ENCODE assay signal across 10 cellular contexts in the genomic region with DNA sequence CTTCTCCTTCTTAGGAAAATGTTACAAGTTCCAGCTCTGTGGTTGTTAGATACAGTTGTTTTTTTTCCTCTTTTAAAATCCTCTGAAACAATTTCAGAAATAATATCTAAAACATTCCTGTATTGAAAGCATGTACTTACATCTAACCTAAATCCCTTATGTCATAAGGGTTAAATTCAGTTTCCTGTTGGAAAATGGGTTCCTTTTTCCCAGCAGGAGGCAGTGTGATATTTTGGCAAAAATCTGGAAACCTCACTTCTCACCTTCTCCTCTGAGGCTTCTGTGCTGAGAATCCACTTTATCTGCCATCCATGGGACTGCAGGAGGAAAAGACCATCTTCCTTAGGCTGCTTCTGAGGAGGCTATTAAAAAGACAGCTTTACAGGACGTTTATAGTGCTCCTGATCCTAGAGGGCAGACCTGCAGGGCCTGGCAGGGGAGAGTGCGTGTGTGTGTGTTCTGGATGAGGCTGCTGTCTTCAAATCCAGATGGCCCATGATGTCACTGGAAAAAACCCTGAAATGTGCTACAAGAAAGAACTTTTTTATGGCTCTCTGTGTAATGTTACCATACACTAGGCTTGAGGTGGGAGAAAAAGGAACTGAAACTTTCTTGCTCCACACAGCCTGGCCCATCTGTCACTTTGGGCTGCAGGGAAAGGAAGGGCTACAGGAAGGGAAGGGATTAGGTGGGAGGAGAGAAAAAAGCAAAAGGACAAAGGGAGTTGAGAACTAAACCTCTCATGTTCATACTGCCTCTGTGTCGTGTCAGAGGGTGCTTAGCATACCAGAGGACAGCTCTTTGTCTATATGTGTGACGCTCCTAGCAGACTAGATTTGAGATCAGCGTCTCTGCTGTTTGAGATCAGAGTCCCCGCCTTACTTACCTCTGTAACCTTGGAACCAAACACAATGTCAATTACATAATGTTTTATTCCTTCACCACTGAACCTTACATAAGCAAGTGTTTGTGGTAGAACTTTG.
A peak's percentile ranks its signal among the peaks of the same experiment; 100 is the strongest.
DNase-seq lines count a peak whose midpoint lies in the region; ATAC-seq and TF ChIP-seq lines count a peak whose summit lies in the region.
"Had no signal": no experiment of that assay in that cellular context is flagged by ENCODE, and none has a peak within 500 bp of the region (broad histone marks: within the 10 kb centered on the region; RNA-seq: fewer than 3 reads in every experiment).

No MANE protein-coding gene starts in this region.

- H3K79me2 ChIP-seq in neural cell (replicated peaks; ENCODE audit: insufficient read depth, low read length), result no peaks in the 10 kb centered on the region

- H3F3A ChIP-seq in neural cell (ENCODE audit: insufficient read depth, low read length, poor library complexity, severe bottlenecking), result no peaks in the 10 kb centered on the region

- no peak overlapping the region for H3K9ac ChIP-seq in neural cell (ENCODE audit: low read length)

- no peak for TF ChIP-seq CTCF in GM13977 (IDR thresholded peaks at IDR 0.05; ENCODE audit: extremely low read depth, insufficient read depth, missing control alignments)
- TF ChIP-seq CTCF in NB4 (IDR thresholded peaks at IDR 0.05; ENCODE audit: low read depth, low read length), result no peak
- TF ChIP-seq CTCF in neural cell (IDR thresholded peaks at IDR 0.05; ENCODE audit: poor library complexity, severe bottlenecking), result no peak

- no peaks in the 10 kb centered on the region for H3K27me3 ChIP-seq in H7 (ENCODE audit: control insufficient read depth, insufficient read depth, low read length)
- no peaks in the 10 kb centered on the region for H3K27me3 ChIP-seq in neural cell (ENCODE audit: insufficient read depth, low read depth, low read length)

- H4K20me1 ChIP-seq in neural cell (ENCODE audit: insufficient read depth), result no peaks in the 10 kb centered on the region

- TF ChIP-seq EP300 in neural cell (conservative IDR thresholded peaks at IDR 0.05; ENCODE audit: poor library complexity, severe bottlenecking), result no peak

- DNase-seq in GM13977 (ENCODE audit: low spot score), result peak; percentile 8
- peak; percentile 2 for DNase-seq in H7
- DNase-seq in NB4 (ENCODE audit: low read depth), result peak; percentile 72
- no peak for DNase-seq in activated naive CD4-positive, alpha-beta T cell treated with anti-CD3 and anti-CD28 coated beads, Interleukin-2, amount 50 U/mL, for 72 hours (ENCODE audit: low spot score in 2 of 2)
- DNase-seq in NCI-H2171 treated with DMSO at 0.1 percent for 48 hours (lab: John Stamatoyannopoulos, UW), result no peak
- DNase-seq in head of caudate nucleus, result no peak
- DNase-seq: activated CD4-positive, alpha-beta T cell treated with anti-CD3 and anti-CD28 coated beads, Interleukin-2, amount 50 U/mL, for 4 hours; NCI-H1436 treated with DMSO at 0.1 percent for 48 hours had no signal

- H3K4me3 ChIP-seq in H7 (ENCODE audit: insufficient read depth, low read depth, low read length) (no peak overlapping the region), NB4 (ENCODE audit: low read depth, low read length) (no peak overlapping the region), neural cell (ENCODE audit: low read length) (no peak overlapping the region)

- H3K27ac ChIP-seq in neural cell (ENCODE audit: low read length), result no peak overlapping the region

- no peak overlapping the region for H3K4me2 ChIP-seq in neural cell (ENCODE audit: low read length)

- in situ Hi-C loops in GM13977 (cut with MboI; ENCODE audit: low pct_unique_long_range_greater_than_20kb, low sequenced_read_pairs, unreplicated experiment), result no loop called here

- no peak overlapping the region for H3K27ac Mint-ChIP-seq in activated naive CD4-positive, alpha-beta T cell treated with anti-CD3 and anti-CD28 coated beads, Interleukin-2, amount 50 U/mL, for 72 hours

- H2AFZ ChIP-seq in neural cell (ENCODE audit: low read depth, low read length), result peak overlapping the region; percentile 11

- intact Hi-C loops in head of caudate nucleus (cut with DNase I), result no loop called here

- H3K36me3 Mint-ChIP-seq in activated naive CD4-positive, alpha-beta T cell treated with anti-CD3 and anti-CD28 coated beads, Interleukin-2, amount 50 U/mL, for 72 hours, result no peaks in the 10 kb centered on the region

- H3K9me3 Mint-ChIP-seq in activated naive CD4-positive, alpha-beta T cell treated with anti-CD3 and anti-CD28 coated beads, Interleukin-2, amount 50 U/mL, for 72 hours, result peaks cover 6 to 7% of the 10 kb centered on the region in 2 donors

- no peak for TF ChIP-seq POLR2A in NB4 (IDR thresholded peaks at IDR 0.05; ENCODE audit: extremely low read depth, insufficient read length)

- ATAC-seq in GM18498 (IDR thresholded peaks at IDR 0.05; ENCODE audit: unreplicated experiment), result no peak
- no peak for ATAC-seq in activated naive CD4-positive, alpha-beta T cell treated with anti-CD3 and anti-CD28 coated beads, Interleukin-2, amount 50 U/mL, for 72 hours

- TF ChIP-seq RAD21 in neural cell (conservative IDR thresholded peaks at IDR 0.05), result no peak

- H3K36me3 ChIP-seq in H7 (replicated peaks; ENCODE audit: control insufficient read depth, insufficient read depth, low read length), result no peaks in the 10 kb centered on the region
- no peaks in the 10 kb centered on the region for H3K36me3 ChIP-seq in neural cell (ENCODE audit: insufficient read depth, low read length)

- H3K9me3 ChIP-seq in neural cell (ENCODE audit: low read length), result no peaks in the 10 kb centered on the region

- H3K9me2 ChIP-seq in neural cell (ENCODE audit: insufficient read depth, low read length), result no peaks in the 10 kb centered on the region

TF ChIP-seq in neural cell, 6 proteins besides CTCF, POLR2A, EP300 and RAD21:
- no peak for TF ChIP-seq SMC3 (conservative IDR thresholded peaks at IDR 0.05; ENCODE audit: poor library complexity)
- no peak for TF ChIP-seq POLR2AphosphoS5 (IDR thresholded peaks at IDR 0.05)
- no peak for TF ChIP-seq EZH2 (IDR thresholded peaks at IDR 0.05; ENCODE audit: borderline replicate concordance, insufficient read depth, low read length, poor library complexity, severe bottlenecking)
- no peak for TF ChIP-seq TAF1 (IDR thresholded peaks at IDR 0.05; ENCODE audit: low read depth)
- TF ChIP-seq, protein P1, sequence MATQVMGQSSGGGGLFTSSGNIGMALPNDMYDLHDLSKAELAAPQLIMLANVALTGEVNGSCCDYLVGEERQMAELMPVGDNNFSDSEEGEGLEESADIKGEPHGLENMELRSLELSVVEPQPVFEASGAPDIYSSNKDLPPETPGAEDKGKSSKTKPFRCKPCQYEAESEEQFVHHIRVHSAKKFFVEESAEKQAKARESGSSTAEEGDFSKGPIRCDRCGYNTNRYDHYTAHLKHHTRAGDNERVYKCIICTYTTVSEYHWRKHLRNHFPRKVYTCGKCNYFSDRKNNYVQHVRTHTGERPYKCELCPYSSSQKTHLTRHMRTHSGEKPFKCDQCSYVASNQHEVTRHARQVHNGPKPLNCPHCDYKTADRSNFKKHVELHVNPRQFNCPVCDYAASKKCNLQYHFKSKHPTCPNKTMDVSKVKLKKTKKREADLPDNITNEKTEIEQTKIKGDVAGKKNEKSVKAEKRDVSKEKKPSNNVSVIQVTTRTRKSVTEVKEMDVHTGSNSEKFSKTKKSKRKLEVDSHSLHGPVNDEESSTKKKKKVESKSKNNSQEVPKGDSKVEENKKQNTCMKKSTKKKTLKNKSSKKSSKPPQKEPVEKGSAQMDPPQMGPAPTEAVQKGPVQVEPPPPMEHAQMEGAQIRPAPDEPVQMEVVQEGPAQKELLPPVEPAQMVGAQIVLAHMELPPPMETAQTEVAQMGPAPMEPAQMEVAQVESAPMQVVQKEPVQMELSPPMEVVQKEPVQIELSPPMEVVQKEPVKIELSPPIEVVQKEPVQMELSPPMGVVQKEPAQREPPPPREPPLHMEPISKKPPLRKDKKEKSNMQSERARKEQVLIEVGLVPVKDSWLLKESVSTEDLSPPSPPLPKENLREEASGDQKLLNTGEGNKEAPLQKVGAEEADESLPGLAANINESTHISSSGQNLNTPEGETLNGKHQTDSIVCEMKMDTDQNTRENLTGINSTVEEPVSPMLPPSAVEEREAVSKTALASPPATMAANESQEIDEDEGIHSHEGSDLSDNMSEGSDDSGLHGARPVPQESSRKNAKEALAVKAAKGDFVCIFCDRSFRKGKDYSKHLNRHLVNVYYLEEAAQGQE (IDR thresholded peaks at IDR 0.05; ENCODE audit: borderline replicate concordance), result no peak
- no peak for TF ChIP-seq MXI1 (conservative IDR thresholded peaks at IDR 0.05; ENCODE audit: poor library complexity, severe bottlenecking)

Comparison
In these comparisons a context has a peak if more than half of its experiments do, and no peak if none do; other contexts are left out.
1. DNase-seq: peak in GM13977 (single experiment), H7 (single experiment) and NB4 (single experiment); none in activated naive CD4-positive, alpha-beta T cell treated with anti-CD3 and anti-CD28 coated beads, Interleukin-2, amount 50 U/mL, for 72 hours (0 of 2), NCI-H2171 treated with DMSO at 0.1 percent for 48 hours (single experiment) and head of caudate nucleus (0 of 42).